In the genomic region with DNA sequence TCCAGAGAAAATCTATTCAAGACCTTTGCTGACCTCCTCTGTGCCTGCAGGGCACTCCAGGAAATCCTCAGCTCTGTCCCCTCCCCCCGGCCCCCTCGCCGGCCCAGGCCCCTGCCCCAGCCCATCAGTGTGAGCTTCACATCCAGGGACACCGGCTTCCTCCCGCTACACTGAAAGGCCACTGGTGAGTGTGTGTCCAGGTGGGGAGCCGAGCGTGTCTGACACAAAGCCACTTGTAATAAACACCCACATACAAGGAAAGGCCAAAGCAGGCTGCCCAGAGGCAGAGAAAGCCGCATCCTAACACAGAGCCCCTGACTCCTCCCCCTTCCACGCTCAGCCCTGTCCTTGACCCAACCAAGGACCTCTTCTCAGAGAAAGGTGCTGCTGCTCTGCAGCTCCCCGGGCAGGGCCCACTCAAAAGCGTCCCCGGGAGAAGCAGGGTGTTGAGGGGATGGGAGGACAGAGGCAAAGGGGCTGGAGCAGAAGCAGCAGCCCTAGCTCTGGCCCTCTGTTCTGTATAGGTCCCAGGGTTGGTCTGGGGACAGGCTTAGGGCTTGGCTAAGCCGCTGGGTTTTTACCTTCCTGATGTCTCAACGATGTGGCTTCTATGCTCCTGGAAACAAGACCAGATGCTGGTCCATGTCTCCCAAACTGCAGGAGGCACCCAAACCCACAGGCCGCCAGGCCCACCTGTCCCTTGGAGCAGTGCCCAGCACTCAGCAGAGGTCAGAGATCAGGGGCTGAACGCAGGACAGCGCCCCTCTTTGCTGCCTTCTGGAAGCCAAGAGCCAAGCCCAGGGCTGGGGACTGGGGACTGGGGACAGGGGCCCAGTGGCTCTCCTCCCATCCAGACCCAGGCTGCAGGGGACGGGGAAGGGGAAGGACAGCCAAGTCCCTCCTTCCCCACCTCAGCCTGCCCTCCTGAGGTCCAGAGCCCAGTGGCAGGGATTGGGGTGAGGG, we compare ENCODE assay signal across 1 cellular context.
TF ChIP-seq lines count a peak whose summit lies in the region.

No MANE protein-coding gene starts in this region.

TF ChIP-seq in WTC11, 78 proteins besides CTCF, POLR2A, EP300 and RAD21 (continued from another document):
- no peak for TF ChIP-seq ARID4B (CRISPR knock-in tag; IDR thresholded peaks at IDR 0.05; ENCODE audit: borderline replicate concordance)
